In genomic region chr4:182924497-182924896, GRCh38 we compare ENCODE assay signal across 6 cellular contexts.
"Had no signal": no experiment of that assay in that cellular context is flagged by ENCODE, and none has a peak within 500 bp of the region (broad histone marks: within the 10 kb centered on the region; RNA-seq: fewer than 3 reads in every experiment).

No MANE protein-coding gene starts in this region.

- H3K4me3 ChIP-seq: colonic mucosa, gastrocnemius medialis, left ventricle myocardium inferior, lung, mucosa of descending colon, testis had no signal

- H3K27me3 ChIP-seq: colonic mucosa, gastrocnemius medialis, testis had no signal

- ATAC-seq: gastrocnemius medialis had no signal

- H3K4me1 ChIP-seq: colonic mucosa, gastrocnemius medialis, left ventricle myocardium inferior, testis had no signal

- DNase-seq: gastrocnemius medialis had no signal

- H3K36me3 ChIP-seq: colonic mucosa, gastrocnemius medialis, left ventricle myocardium inferior had no signal

- H3K27ac ChIP-seq: colonic mucosa, gastrocnemius medialis, left ventricle myocardium inferior, testis had no signal

- H3K9me3 ChIP-seq: colonic mucosa, gastrocnemius medialis, left ventricle myocardium inferior, mucosa of descending colon, testis had no signal
